Comparison of ENCODE assay signal across 22 cellular contexts in the genomic region with DNA sequence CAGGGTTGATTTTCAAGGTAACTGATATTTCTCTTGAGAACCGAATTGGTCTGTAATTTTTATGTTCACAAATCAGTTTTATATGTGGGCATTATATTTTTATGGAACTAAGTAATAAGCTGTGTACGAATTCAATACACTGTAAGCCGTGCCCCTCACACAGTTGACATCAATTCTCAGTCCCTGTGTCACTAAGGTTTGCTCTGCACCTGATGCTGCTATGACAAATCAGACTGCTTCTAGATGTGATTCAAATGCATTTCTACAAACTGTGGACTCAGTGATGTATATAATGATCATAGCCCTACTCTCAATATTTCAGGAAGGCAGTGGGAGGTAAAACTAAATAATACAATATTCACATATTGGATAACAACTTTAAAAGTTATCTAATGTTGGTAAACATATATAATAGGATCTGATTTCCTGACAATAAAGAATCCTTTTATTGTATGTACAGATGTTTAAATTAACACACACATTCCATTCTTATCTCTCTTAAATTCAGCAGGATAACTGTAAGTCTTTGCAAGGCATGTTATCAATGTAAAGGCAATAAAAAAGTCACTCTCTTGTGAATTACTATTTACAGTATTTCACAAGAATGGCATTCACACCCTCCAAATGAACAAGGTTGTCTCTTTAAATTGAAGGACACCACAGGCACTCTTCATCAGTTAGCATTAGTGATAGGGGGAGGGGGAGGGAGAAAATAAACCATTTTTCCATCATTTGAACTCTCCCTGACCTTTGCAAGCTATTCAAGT.
"Had no signal": no experiment of that assay in that cellular context is flagged by ENCODE, and none has a peak within 500 bp of the region (broad histone marks: within the 10 kb centered on the region; RNA-seq: fewer than 3 reads in every experiment).

No MANE protein-coding gene starts in this region.

- H3K4me3 ChIP-seq: MG63, SJSA1, SK-N-MC had no signal

- H3K9me3 ChIP-seq: MG63, SJSA1 had no signal

- H3K27ac ChIP-seq: SJSA1, SK-N-MC had no signal

- H3K36me3 ChIP-seq: MG63, SJSA1 had no signal

- H3K27me3 ChIP-seq: MG63, SJSA1 had no signal

- DNase-seq: IMR-90, Karpas-422, KG1, MG63, NCI-H1092, NCI-H1105 treated with DMSO at 0.1 percent for 48 hours, NCI-H1417 treated with DMSO at 0.1 percent for 48 hours, NCI-H187, NCI-H2029, NCI-H2081 treated with DMSO at 0.1 percent for 48 hours, NCI-H2171, NCI-H226, NCI-H446, NCI-H510A, NCI-H524 treated with DMSO at 0.1 percent for 48 hours, NCI-H774, Right ventricle myocardium superior, RPMI8226, SIG-M5, SW 1271 had no signal
